Comparison of ENCODE assay signal across 16 cellular contexts in genomic region chr3:142944346-142944745, GRCh38. TPM values are rescaled to one million over a fixed set of nuclear protein-coding genes. Genes with fewer than 3 reads are reported as not detected.
A peak's percentile ranks its signal among the peaks of the same experiment; 100 is the strongest.
DNase-seq lines count a peak whose midpoint lies in the region; ATAC-seq and TF ChIP-seq lines count a peak whose summit lies in the region.
"Had no signal": no experiment of that assay in that cellular context is flagged by ENCODE, and none has a peak within 500 bp of the region (broad histone marks: within the 10 kb centered on the region; RNA-seq: fewer than 3 reads in every experiment).

No MANE protein-coding gene starts in this region.

- no peak overlapping the region for H2AFZ ChIP-seq in neural progenitor cell (replicated peaks)

- H3K9ac ChIP-seq in neural progenitor cell: no peak overlapping the region

- no peaks in the 10 kb centered on the region for H3K27me3 ChIP-seq in neural progenitor cell
- H3K27me3 ChIP-seq: adrenal gland, MG63, ovary had no signal

- POLR2A ChIA-PET in T-cell (lab: Charles Lee) (interaction anchor here in 1 of 2 donors (0.5 kb wide), 1 partner anchor 56 kb away, joined by 4 read pairs; no protein-coding TSS in a partner anchor), HEK293T (lab: Yijun Ruan, JAX) (no interaction called here)

- peaks cover 6% of the 10 kb centered on the region for H3K4me1 ChIP-seq in neural progenitor cell
- H3K4me1 ChIP-seq: adrenal gland had no signal

- H3K79me2 ChIP-seq in neural progenitor cell (ENCODE audit: low read depth): no peaks in the 10 kb centered on the region

- H3K9me3 Mint-ChIP-seq in activated CD4-positive, alpha-beta T cell treated with anti-CD3 and anti-CD28 coated beads, Interleukin-2, amount 10 ng/mL, durations not matched to agents 24 days and 14 days: no peaks in the 10 kb centered on the region
- H3K9me3 Mint-ChIP-seq in T-cell (no peaks in the 10 kb centered on the region), neural progenitor cell (peaks cover 7% of the 10 kb centered on the region)
- H3K9me3 Mint-ChIP-seq in natural killer cell treated with Interleukin-12 subunit alpha and Interleukin-12 subunit beta and Interleukin-15 and Interleukin-18, amount 100 ng/mL, for 72 hours: no peaks in the 10 kb centered on the region

- no peak overlapping the region for H3K4me3 ChIP-seq in neural progenitor cell
- H3K4me3 ChIP-seq: adrenal gland, coronary artery, MG63, ovary, tibial nerve had no signal

- H3F3A ChIP-seq in neural progenitor cell (ENCODE audit: low read depth): peaks cover 4% of the 10 kb centered on the region

- peak overlapping the region; percentile 24 for H3K4me3 Mint-ChIP-seq in activated CD4-positive, alpha-beta T cell treated with anti-CD3 and anti-CD28 coated beads, Interleukin-2, amount 10 ng/mL, durations not matched to agents 24 days and 14 days
- H3K4me3 Mint-ChIP-seq in T-cell: peak overlapping the region; percentile 20 to 65 (median 41)
- peak overlapping the region; percentile 81 for H3K4me3 Mint-ChIP-seq in natural killer cell treated with Interleukin-12 subunit alpha and Interleukin-12 subunit beta and Interleukin-15 and Interleukin-18, amount 100 ng/mL, for 72 hours
- H3K4me3 Mint-ChIP-seq in neural progenitor cell: no peak overlapping the region

- DNase-seq in activated CD4-positive, alpha-beta T cell treated with anti-CD3 and anti-CD28 coated beads, Interleukin-2, amount 10 ng/mL, durations not matched to agents 24 days and 14 days: no peak
- no peak for DNase-seq in activated CD4-positive, alpha-beta T cell treated with anti-CD3 and anti-CD28 coated beads, Interleukin-2, amount 50 U/mL, for 1 hour
- no peak for DNase-seq in T-cell
- DNase-seq in natural killer cell treated with Interleukin-12 subunit alpha and Interleukin-12 subunit beta and Interleukin-15 and Interleukin-18, amount 100 ng/mL, for 72 hours (ENCODE audit: low spot score): no peak
- no peak for DNase-seq in HEK293T (ENCODE audit: extremely low spot score)
- DNase-seq in NCI-H2081 (lab: John Stamatoyannopoulos, UW): no peak
- DNase-seq in neural progenitor cell (ENCODE audit: low spot score): no peak
- DNase-seq: adrenal gland, mesendoderm, MG63, NCI-H446 treated with DMSO at 0.1 percent for 48 hours, ovary had no signal

- no peaks in the 10 kb centered on the region for H3K9me3 ChIP-seq in neural progenitor cell (ENCODE audit: low read depth)
- H3K9me3 ChIP-seq: adrenal gland, MG63, ovary, tibial nerve had no signal

- no peak overlapping the region for H3K4me2 ChIP-seq in neural progenitor cell

- no peaks in the 10 kb centered on the region for H3K36me3 Mint-ChIP-seq in activated CD4-positive, alpha-beta T cell treated with anti-CD3 and anti-CD28 coated beads, Interleukin-2, amount 10 ng/mL, durations not matched to agents 24 days and 14 days (ENCODE audit: low read depth)
- H3K36me3 Mint-ChIP-seq in T-cell (no peaks in the 10 kb centered on the region), neural progenitor cell (no peaks in the 10 kb centered on the region)
- H3K36me3 Mint-ChIP-seq in natural killer cell treated with Interleukin-12 subunit alpha and Interleukin-12 subunit beta and Interleukin-15 and Interleukin-18, amount 100 ng/mL, for 72 hours: no peaks in the 10 kb centered on the region

- intact Hi-C loops in activated CD4-positive, alpha-beta T cell treated with anti-CD3 and anti-CD28 coated beads, Interleukin-2, amount 10 ng/mL, durations not matched to agents 24 days and 14 days (cut with micrococcal nuclease): no loop called here

- no peaks in the 10 kb centered on the region for H4K20me1 ChIP-seq in neural progenitor cell (ENCODE audit: low read depth)

- no peak overlapping the region for H3K27ac Mint-ChIP-seq in activated CD4-positive, alpha-beta T cell treated with anti-CD3 and anti-CD28 coated beads, Interleukin-2, amount 10 ng/mL, durations not matched to agents 24 days and 14 days
- H3K27ac Mint-ChIP-seq in T-cell (peak overlapping the region; percentile 2 to 44), neural progenitor cell (no peak overlapping the region)
- H3K27ac Mint-ChIP-seq in natural killer cell treated with Interleukin-12 subunit alpha and Interleukin-12 subunit beta and Interleukin-15 and Interleukin-18, amount 100 ng/mL, for 72 hours: peak overlapping the region; percentile 87 to 88

- no peak for TF ChIP-seq CTCF in neural progenitor cell (IDR thresholded peaks at IDR 0.05)

- no peak overlapping the region for H3K27ac ChIP-seq in neural progenitor cell
- H3K27ac ChIP-seq: adrenal gland, coronary artery, ovary, tibial nerve had no signal

- H3K27me3 Mint-ChIP-seq in activated CD4-positive, alpha-beta T cell treated with anti-CD3 and anti-CD28 coated beads, Interleukin-2, amount 10 ng/mL, durations not matched to agents 24 days and 14 days: peaks cover 35% of the 10 kb centered on the region
- peaks cover 26 to 36% of the 10 kb centered on the region in 2 donors for H3K27me3 Mint-ChIP-seq in T-cell
- H3K27me3 Mint-ChIP-seq in natural killer cell treated with Interleukin-12 subunit alpha and Interleukin-12 subunit beta and Interleukin-15 and Interleukin-18, amount 100 ng/mL, for 72 hours: peaks cover 5 to 23% of the 10 kb centered on the region in 2 donors
- peaks cover 2% of the 10 kb centered on the region for H3K27me3 Mint-ChIP-seq in neural progenitor cell (ENCODE audit: insufficient read depth, low read depth)

- ATAC-seq in HG02798 (IDR thresholded peaks at IDR 0.05; ENCODE audit: poor library complexity, unreplicated experiment): peak; percentile 50
- ATAC-seq in T-cell (replicated peaks in 1 of 4): no peak
- ATAC-seq in natural killer cell treated with Interleukin-12 subunit alpha and Interleukin-12 subunit beta and Interleukin-15 and Interleukin-18, amount 100 ng/mL, for 72 hours: peak; percentile 63 to 77

- H3K4me1 Mint-ChIP-seq in activated CD4-positive, alpha-beta T cell treated with anti-CD3 and anti-CD28 coated beads, Interleukin-2, amount 10 ng/mL, durations not matched to agents 24 days and 14 days: peaks cover 6% of the 10 kb centered on the region
- peaks cover 8 to 14% (median 12%) of the 10 kb centered on the region in 3 donors for H3K4me1 Mint-ChIP-seq in T-cell
- H3K4me1 Mint-ChIP-seq in natural killer cell treated with Interleukin-12 subunit alpha and Interleukin-12 subunit beta and Interleukin-15 and Interleukin-18, amount 100 ng/mL, for 72 hours (ENCODE audit: low read depth in 2 of 2): peaks cover 13 to 14% of the 10 kb centered on the region in 2 donors
- H3K4me1 Mint-ChIP-seq in neural progenitor cell: no peaks in the 10 kb centered on the region

- CTCF ChIA-PET in T-cell (lab: Charles Lee) (interaction anchor here in 1 of 2 donors (1.0 kb wide), 1 partner anchor 11 kb away, joined by 4 read pairs; no protein-coding TSS in a partner anchor), HEK293T (lab: Yijun Ruan, JAX) (no interaction called here)

- no peaks in the 10 kb centered on the region for H3K36me3 ChIP-seq in neural progenitor cell
- H3K36me3 ChIP-seq: adrenal gland, MG63, ovary, tibial nerve had no signal

TF ChIP-seq in HEK293T, 16 proteins besides CTCF, POLR2A, EP300 and RAD21:
- no peak for TF ChIP-seq HDGF (IDR thresholded peaks at IDR 0.05; ENCODE audit: borderline replicate concordance)
- no peak for TF ChIP-seq FOXM1 (IDR thresholded peaks at IDR 0.05; ENCODE audit: borderline replicate concordance)
- TF ChIP-seq ZNF384 (IDR thresholded peaks at IDR 0.05): no peak
- no peak for TF ChIP-seq TARDBP (IDR thresholded peaks at IDR 0.05)
- no peak for TF ChIP-seq SP1 (IDR thresholded peaks at IDR 0.05)
- TF ChIP-seq SUZ12 (IDR thresholded peaks at IDR 0.05): no peak
- TF ChIP-seq PKNOX1 (IDR thresholded peaks at IDR 0.05): no peak
- no peak for TF ChIP-seq LEF1 (IDR thresholded peaks at IDR 0.05; ENCODE audit: borderline replicate concordance)
- no peak for TF ChIP-seq NFRKB (IDR thresholded peaks at IDR 0.05)
- TF ChIP-seq ARNT (IDR thresholded peaks at IDR 0.05): no peak
- no peak for TF ChIP-seq L3MBTL2 (conservative IDR thresholded peaks at IDR 0.05)
- no peak for TF ChIP-seq FOXA1 (IDR thresholded peaks at IDR 0.05)
- TF ChIP-seq ELF4 (IDR thresholded peaks at IDR 0.05): no peak
- TF ChIP-seq FOXK2 (IDR thresholded peaks at IDR 0.05): no peak
- TF ChIP-seq CTBP1 (IDR thresholded peaks at IDR 0.05; ENCODE audit: borderline replicate concordance): no peak

RNA-seq across cellular contexts. Expression of gene PAQR9, which starts 19.1 kb away (rescaled TPM):
- total RNA-seq in activated CD4-positive, alpha-beta T cell treated with anti-CD3 and anti-CD28 coated beads, Interleukin-2, amount 10 ng/mL, durations not matched to agents 24 days and 14 days: not detected in 2 replicates
- total RNA-seq in T-cell (not detected), neural progenitor cell (ENCODE audit: low replicate concordance) (1.7 and 2.2 TPM in 2 replicates)
- not detected for total RNA-seq in natural killer cell treated with Interleukin-12 subunit alpha and Interleukin-12 subunit beta and Interleukin-15 and Interleukin-18, amount 100 ng/mL, for 72 hours
- total RNA-seq: A172, tibial nerve had no signal

RNA-seq across cellular contexts. Expression of gene PCOLCE2, which starts 55.5 kb away (rescaled TPM):
- total RNA-seq in activated CD4-positive, alpha-beta T cell treated with anti-CD3 and anti-CD28 coated beads, Interleukin-2, amount 10 ng/mL, durations not matched to agents 24 days and 14 days: 0.28 and 0.33 TPM in 2 replicates
- not detected for total RNA-seq in T-cell
- total RNA-seq in natural killer cell treated with Interleukin-12 subunit alpha and Interleukin-12 subunit beta and Interleukin-15 and Interleukin-18, amount 100 ng/mL, for 72 hours: not detected
- 18.2 and 32.5 TPM in 2 replicates for total RNA-seq in neural progenitor cell (ENCODE audit: low replicate concordance)

RNA-seq across cellular contexts. Expression of gene U2SURP, which starts 57.0 kb away (rescaled TPM):
- 189 and 212 TPM in 2 replicates for total RNA-seq in activated CD4-positive, alpha-beta T cell treated with anti-CD3 and anti-CD28 coated beads, Interleukin-2, amount 10 ng/mL, durations not matched to agents 24 days and 14 days
- total RNA-seq in T-cell (100 to 1,000 TPM; 113 to 164 (median 122) TPM), neural progenitor cell (ENCODE audit: low replicate concordance) (148 and 232 TPM in 2 replicates)
- 100 to 1,000 TPM; 113 to 166 TPM for total RNA-seq in natural killer cell treated with Interleukin-12 subunit alpha and Interleukin-12 subunit beta and Interleukin-15 and Interleukin-18, amount 100 ng/mL, for 72 hours

Comparison
In these comparisons a context has a peak if more than half of its experiments do, and no peak if none do; other contexts are left out.
1. H3K27ac Mint-ChIP-seq: peak in T-cell (2 of 2) and natural killer cell treated with Interleukin-12 subunit alpha and Interleukin-12 subunit beta and Interleukin-15 and Interleukin-18, amount 100 ng/mL, for 72 hours (2 of 2); none in activated CD4-positive, alpha-beta T cell treated with anti-CD3 and anti-CD28 coated beads, Interleukin-2, amount 10 ng/mL, durations not matched to agents 24 days and 14 days (single experiment) and neural progenitor cell (single experiment).
2. ATAC-seq: peak in HG02798 (single experiment) and natural killer cell treated with Interleukin-12 subunit alpha and Interleukin-12 subunit beta and Interleukin-15 and Interleukin-18, amount 100 ng/mL, for 72 hours (2 of 2); none in T-cell (0 of 4).
3. RNA of gene PCOLCE2, which starts 55.5 kb away (total RNA-seq): 18.2 to 32.5 TPM in neural progenitor cell; 0.28 to 0.33 TPM in activated CD4-positive, alpha-beta T cell treated with anti-CD3 and anti-CD28 coated beads, Interleukin-2, amount 10 ng/mL, durations not matched to agents 24 days and 14 days, not detected in T-cell and not detected in natural killer cell treated with Interleukin-12 subunit alpha and Interleukin-12 subunit beta and Interleukin-15 and Interleukin-18, amount 100 ng/mL, for 72 hours; every median in the first group is over 10 times any median in the second.